Comparison of ENCODE assay signal across 24 cellular contexts in the genomic region with DNA sequence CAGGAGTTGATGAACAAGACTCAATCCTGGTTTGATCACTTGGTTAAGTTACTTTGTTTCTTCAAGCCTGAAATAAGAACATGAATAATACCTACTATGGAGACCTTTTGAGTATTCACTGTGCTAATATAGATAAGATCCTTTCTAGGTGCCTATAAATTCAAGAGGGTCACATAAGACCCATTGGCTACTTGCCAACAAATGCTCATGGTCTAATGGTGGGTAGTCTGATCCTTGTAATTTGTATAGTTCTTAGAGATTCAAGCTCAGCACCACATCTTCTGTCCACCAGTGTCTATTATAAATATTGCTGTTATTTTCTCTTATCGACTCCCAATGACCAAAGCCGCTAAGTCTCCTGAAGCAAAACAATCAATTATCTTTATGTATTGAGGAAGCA.
"Had no signal": no experiment of that assay in that cellular context is flagged by ENCODE, and none has a peak within 500 bp of the region (broad histone marks: within the 10 kb centered on the region; RNA-seq: fewer than 3 reads in every experiment).

No MANE protein-coding gene starts in this region.

- H3K9me3 ChIP-seq: heart right ventricle, mucosa of descending colon, neutrophil, psoas muscle, spleen, testis, tibial nerve, upper lobe of right lung, vagina had no signal

- H3K27ac ChIP-seq: heart right ventricle, neutrophil, psoas muscle, spleen, testis, tibial nerve, upper lobe of right lung, vagina had no signal

- H3K36me3 ChIP-seq: heart right ventricle, neutrophil, spleen, tibial nerve, upper lobe of right lung, vagina had no signal

- H3K4me3 ChIP-seq: heart right ventricle, mucosa of descending colon, psoas muscle, spleen, testis, tibial nerve, upper lobe of right lung, vagina had no signal

- ATAC-seq: esophagus mucosa; heart right ventricle; mucosa of descending colon; naive thymus-derived CD8-positive, alpha-beta T cell; psoas muscle; sciatic nerve; stimulated activated memory B cell treated with anti-CD40 and anti-IgM and Interleukin-4, amounts not matched to agents 10 μg/mL and 1 μg/mL and 100 μg/mL, for 72 hours; upper lobe of right lung had no signal

- H3K27me3 ChIP-seq: heart right ventricle, neutrophil, spleen, testis, tibial nerve, upper lobe of right lung, vagina had no signal

- FAIRE-seq: endometrium, frontal cortex, islet of Langerhans had no signal

- H3K4me1 ChIP-seq: psoas muscle, spleen, testis, tibial nerve, upper lobe of right lung, vagina had no signal

- DNase-seq: effector memory CD4-positive, alpha-beta T cell; heart right ventricle; hypothalamus; kidney glomerular epithelial cell; mammary epithelial cell; mucosa of descending colon; naive thymus-derived CD8-positive, alpha-beta T cell; psoas muscle; retina; spleen; stimulated activated CD4-positive, alpha-beta T cell treated with anti-CD3 and anti-CD28 coated beads, Interleukin-15, amount 100 ng/mL, for 24 hours; stimulated activated CD4-positive, alpha-beta T cell treated with anti-CD3 and anti-CD28 coated beads, Interleukin-1b, Interleukin-23, amount 100 ng/mL, for 48 hours; stimulated activated CD4-positive, alpha-beta T cell treated with anti-CD3 and anti-CD28 coated beads, Interleukin-4, amount 100 ng/mL, for 24 hours; testis; upper lobe of right lung had no signal
